ENCODE assay signal across 8 cellular contexts in the genomic region with DNA sequence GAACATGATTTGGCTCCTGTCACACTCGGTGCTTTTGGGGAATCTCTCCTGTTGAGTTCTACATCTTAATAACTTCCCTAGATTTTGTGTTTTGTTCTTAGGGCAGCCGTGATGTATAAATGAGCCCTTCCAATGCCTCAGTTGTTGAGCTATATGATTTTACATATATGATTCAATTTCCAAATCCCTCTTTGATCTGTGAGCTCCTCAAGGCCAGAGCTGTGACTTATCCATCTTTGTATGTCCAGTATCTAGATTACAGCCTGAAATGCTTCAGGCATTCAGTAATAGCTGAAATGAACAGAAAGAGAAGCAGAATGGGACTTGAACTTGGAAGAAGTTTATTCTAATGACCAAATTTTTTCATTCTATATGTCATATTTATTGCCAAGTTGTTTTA. TPM values are rescaled to one million over a fixed set of nuclear protein-coding genes. Genes with fewer than 3 reads are reported as not detected.
DNase-seq lines count a peak whose midpoint lies in the region; ATAC-seq and TF ChIP-seq lines count a peak whose summit lies in the region.

No MANE protein-coding gene starts in this region.

- DNase-seq in MM.1S (no peak), esophagus muscularis mucosa (ENCODE audit: extremely low spot score) (no peak), HT-29 (ENCODE audit: low spot score) (no peak), NCI-H1105 treated with DMSO at 0.1 percent for 48 hours (lab: John Stamatoyannopoulos, UW) (no peak)
- no peak for DNase-seq in stimulated activated naive B cell treated with anti-CD40 and anti-IgM and Interleukin-4, amounts not matched to agents 10 μg/mL and 1 μg/mL and 100 μg/mL, for 72 hours

- ATAC-seq in GM19463 (IDR thresholded peaks at IDR 0.05; ENCODE audit: unreplicated experiment): peak; percentile 10
- peak in 1 of 2 donors; percentile 16 for ATAC-seq in stimulated activated naive B cell treated with anti-CD40 and anti-IgM and Interleukin-4, amounts not matched to agents 10 μg/mL and 1 μg/mL and 100 μg/mL, for 72 hours (replicated peaks)
- ATAC-seq in HG03520 (IDR thresholded peaks at IDR 0.05; ENCODE audit: unreplicated experiment): no peak
- no peak for ATAC-seq in HG02973 (IDR thresholded peaks at IDR 0.05; ENCODE audit: unreplicated experiment)

- H3K4me3 ChIP-seq in MM.1S (ENCODE audit: low read length): peak overlapping the region; percentile 51
- H3K4me3 ChIP-seq in esophagus muscularis mucosa: peak overlapping the region; percentile 33 to 55 (median 44)

- H3K4me1 ChIP-seq in MM.1S (ENCODE audit: low read length): peaks cover 7% of the 10 kb centered on the region; the same call in 1 of the 2 replicates
- H3K4me1 ChIP-seq in esophagus muscularis mucosa: peaks cover 5 to 14% (median 9%) of the 10 kb centered on the region in 4 donors

- H3K27ac ChIP-seq in MM.1S (ENCODE audit: low read length) (peak overlapping the region; percentile 3; the same call in 1 of the 2 replicates), esophagus muscularis mucosa (replicated peaks in 1 of 4) (peak overlapping the region; percentile 45 to 67 (median 62))

- peak overlapping the region; percentile 44 for H3K27ac Mint-ChIP-seq in stimulated activated naive B cell treated with anti-CD40 and anti-IgM and Interleukin-4, amounts not matched to agents 10 μg/mL and 1 μg/mL and 100 μg/mL, for 72 hours

- TF ChIP-seq CTCF in MM.1S (IDR thresholded peaks at IDR 0.05; ENCODE audit: low read length) (no peak), esophagus muscularis mucosa (IDR thresholded peaks at IDR 0.05) (no peak)

- H3K4me3 Mint-ChIP-seq in stimulated activated naive B cell treated with anti-CD40 and anti-IgM and Interleukin-4, amounts not matched to agents 10 μg/mL and 1 μg/mL and 100 μg/mL, for 72 hours: peak overlapping the region; percentile 77 to 84

- no peaks in the 10 kb centered on the region for H3K9me2 ChIP-seq in MM.1S (replicated peaks; ENCODE audit: insufficient read depth, low read length)

- H3K4me2 ChIP-seq in MM.1S (ENCODE audit: low read depth, low read length): peak overlapping the region; percentile 68

- TF ChIP-seq EP300 in esophagus muscularis mucosa (IDR thresholded peaks at IDR 0.05): no peak

- H3K9me3 ChIP-seq in MM.1S (replicated peaks; ENCODE audit: insufficient read depth, low read length) (no peaks in the 10 kb centered on the region), esophagus muscularis mucosa (no peaks in the 10 kb centered on the region)

- intact Hi-C loops in esophagus muscularis mucosa (cut with DNase I): no loop called here

- H3K79me2 ChIP-seq in MM.1S (ENCODE audit: low read length): no peaks in the 10 kb centered on the region

- H3K36me3 ChIP-seq in MM.1S (replicated peaks; ENCODE audit: insufficient read depth, low read length) (no peaks in the 10 kb centered on the region), esophagus muscularis mucosa (no peaks in the 10 kb centered on the region)

- H3K9me3 Mint-ChIP-seq in stimulated activated naive B cell treated with anti-CD40 and anti-IgM and Interleukin-4, amounts not matched to agents 10 μg/mL and 1 μg/mL and 100 μg/mL, for 72 hours: no peaks in the 10 kb centered on the region

- H3K36me3 Mint-ChIP-seq in stimulated activated naive B cell treated with anti-CD40 and anti-IgM and Interleukin-4, amounts not matched to agents 10 μg/mL and 1 μg/mL and 100 μg/mL, for 72 hours: no peaks in the 10 kb centered on the region

- no peaks in the 10 kb centered on the region for H4K20me1 ChIP-seq in MM.1S (ENCODE audit: insufficient read depth, low read length)

- H3F3A ChIP-seq in MM.1S (ENCODE audit: insufficient read depth, low read length): peaks cover 5% of the 10 kb centered on the region

- H2AFZ ChIP-seq in MM.1S (ENCODE audit: low read length): peak overlapping the region; percentile 77

- H3K27me3 ChIP-seq in MM.1S (replicated peaks; ENCODE audit: insufficient read depth, low read length) (no peaks in the 10 kb centered on the region), esophagus muscularis mucosa (no peaks in the 10 kb centered on the region)

- H3K4me1 Mint-ChIP-seq in stimulated activated naive B cell treated with anti-CD40 and anti-IgM and Interleukin-4, amounts not matched to agents 10 μg/mL and 1 μg/mL and 100 μg/mL, for 72 hours: peaks cover 12 to 43% of the 10 kb centered on the region in 2 donors

- H3K9ac ChIP-seq in MM.1S (ENCODE audit: low read length): peak overlapping the region; percentile 5; the same call in 1 of the 2 replicates

- H3K27me3 Mint-ChIP-seq in stimulated activated naive B cell treated with anti-CD40 and anti-IgM and Interleukin-4, amounts not matched to agents 10 μg/mL and 1 μg/mL and 100 μg/mL, for 72 hours: peaks cover 0 to 4% of the 10 kb centered on the region in 2 donors

- 45% methylated on average over 2 of the region's 2 CpGs for WGBS in esophagus muscularis mucosa

- no peak for TF ChIP-seq POLR2A in esophagus muscularis mucosa (IDR thresholded peaks at IDR 0.05; ENCODE audit: low read depth)

RNA-seq across cellular contexts. Expression of a gene that starts 26.6 kb away (rescaled TPM):
- total RNA-seq in esophagus muscularis mucosa: 10 to 100 TPM; 52.0 to 77.2 (median 58.7) TPM
- total RNA-seq in HT-29 (2014; rRNA removed; shearing (Covaris generic)): 3.3 and 3.6 TPM in 2 replicates

RNA-seq across cellular contexts. Expression of a gene that starts 26.8 kb away (rescaled TPM):
- total RNA-seq in esophagus muscularis mucosa: 10 to 100 TPM; 11.8 to 17.9 (median 16.0) TPM
- 1.0 and 1.1 TPM in 2 replicates for total RNA-seq in HT-29 (2014; rRNA removed; shearing (Covaris generic))

Comparison
In these comparisons a context has a peak if more than half of its experiments do, and no peak if none do; other contexts are left out.
1. RNA of a gene that starts 26.6 kb away (total RNA-seq): 52.0 to 77.2 TPM in esophagus muscularis mucosa; 3.3 to 3.6 TPM in HT-29; every median in the first group is over 10 times any median in the second.